ENCODE assay signal across 14 cellular contexts in genomic region chr19:1175020-1175419, GRCh38. TPM values are rescaled to one million over a fixed set of nuclear protein-coding genes. Genes with fewer than 3 reads are reported as not detected.
DNase-seq lines count a peak whose midpoint lies in the region; ATAC-seq and TF ChIP-seq lines count a peak whose summit lies in the region.
"Had no signal": no experiment of that assay in that cellular context is flagged by ENCODE, and none has a peak within 500 bp of the region (broad histone marks: within the 10 kb centered on the region; RNA-seq: fewer than 3 reads in every experiment).

No MANE protein-coding gene starts in this region.

- no TSS peak for BruUV-seq in PC-3 (replicated peaks; lab: Mats Ljungman, UMichigan)

- H3K9me2 ChIP-seq in PC-3 (replicated peaks; ENCODE audit: low read length), result no peaks in the 10 kb centered on the region

- H3K4me3 ChIP-seq in DND-41 (ENCODE audit: low read depth in 1 of 2, low read length in 2 of 2) (no peak overlapping the region), PC-3 (ENCODE audit: low read length) (no peak overlapping the region), trophoblast cell (ENCODE audit: low read depth, low read length) (no peak overlapping the region)

- H3K27me3 Mint-ChIP-seq in central memory CD8-positive, alpha-beta T cell, result peaks cover 5% of the 10 kb centered on the region

- H3K4me3 Mint-ChIP-seq in central memory CD8-positive, alpha-beta T cell, result peak overlapping the region; percentile 85

- H3K36me3 Mint-ChIP-seq in central memory CD8-positive, alpha-beta T cell (ENCODE audit: insufficient read depth), result peaks cover 20% of the 10 kb centered on the region

- no peak overlapping the region for H3K14ac ChIP-seq in trophoblast cell (ENCODE audit: low read length)

- H3K18ac ChIP-seq in trophoblast cell (ENCODE audit: low read length), result no peak overlapping the region

- peaks cover 27% of the 10 kb centered on the region for H3K4me1 Mint-ChIP-seq in central memory CD8-positive, alpha-beta T cell

- H4K12ac ChIP-seq in trophoblast cell (ENCODE audit: low read depth, low read length), result no peak overlapping the region

- peaks cover 43% of the 10 kb centered on the region for H3K79me2 ChIP-seq in DND-41 (ENCODE audit: insufficient read depth, low read length)
- peaks cover 46% of the 10 kb centered on the region for H3K79me2 ChIP-seq in PC-3 (ENCODE audit: low read length)
- H3K79me2 ChIP-seq in trophoblast cell (ENCODE audit: control insufficient read depth, insufficient read depth, low read length, poor library complexity), result peaks cover 15% of the 10 kb centered on the region

- WGBS in trophoblast cell (ENCODE audit: extremely low coverage, insufficient coverage, insufficient read length), result no CpG with 5 or more reads among the region's 6 CpGs

- no peak overlapping the region for H4K8ac ChIP-seq in trophoblast cell (ENCODE audit: low read depth, low read length)

- H3K4ac ChIP-seq in trophoblast cell (ENCODE audit: low read depth, low read length), result no peak overlapping the region

- H3K4me2 ChIP-seq in DND-41 (ENCODE audit: insufficient read depth, low read length), result no peak overlapping the region
- H3K4me2 ChIP-seq in PC-3 (ENCODE audit: low read length), result no peak overlapping the region
- no peak overlapping the region for H3K4me2 ChIP-seq in trophoblast cell (ENCODE audit: low read length)

- H2BK5ac ChIP-seq in trophoblast cell (ENCODE audit: low read depth, low read length, poor library complexity), result no peak overlapping the region

- H4K20me1 ChIP-seq in DND-41 (ENCODE audit: insufficient read depth, low read length), result peaks cover 10% of the 10 kb centered on the region
- no peaks in the 10 kb centered on the region for H4K20me1 ChIP-seq in PC-3 (ENCODE audit: low read length)

- no peaks in the 10 kb centered on the region for H3F3A ChIP-seq in PC-3 (ENCODE audit: low read length, unreplicated experiment)

- no peak overlapping the region for H3K9ac ChIP-seq in DND-41 (ENCODE audit: low read depth, low read length)
- H3K9ac ChIP-seq in PC-3 (ENCODE audit: low read length), result no peak overlapping the region
- H3K9ac ChIP-seq in trophoblast cell (ENCODE audit: low read length), result no peak overlapping the region

- peak overlapping the region; percentile 6 for H2AK5ac ChIP-seq in trophoblast cell (ENCODE audit: low read length)

- CTCF ChIA-PET in PC-3 (lab: Charles Lee), result no interaction called here

- H3K27me3 ChIP-seq in DND-41 (ENCODE audit: insufficient read depth, low read length, poor library complexity) (no peaks in the 10 kb centered on the region), PC-3 (ENCODE audit: low read length) (no peaks in the 10 kb centered on the region), trophoblast cell (ENCODE audit: insufficient read depth, low read length) (no peaks in the 10 kb centered on the region)
- H3K27me3 ChIP-seq: pancreas had no signal

- H2AFZ ChIP-seq in DND-41 (ENCODE audit: low read depth, low read length), result peak overlapping the region; percentile 50
- H2AFZ ChIP-seq in PC-3 (ENCODE audit: low read length), result no peak overlapping the region
- H2AFZ ChIP-seq in trophoblast cell (ENCODE audit: insufficient read depth, low read length, poor library complexity), result no peak overlapping the region

- H2BK120ac ChIP-seq in trophoblast cell (ENCODE audit: insufficient read depth, low read length, poor library complexity), result no peak overlapping the region

- ATAC-seq in DND-41 (ENCODE audit: insufficient read depth, low read depth) (no peak), PC-3 (no peak), GM21381 (IDR thresholded peaks at IDR 0.05; ENCODE audit: unreplicated experiment) (no peak)
- ATAC-seq in central memory CD8-positive, alpha-beta T cell (replicated peaks; ENCODE audit: extremely low read depth, poor library complexity, severe bottlenecking), result no peak
- ATAC-seq: pancreas had no signal

- intact Hi-C loops in PC-3 (cut with micrococcal nuclease), result loop anchor here (10.0 kb wide), 1 partner anchor 70 kb away; the partner anchor contains the start of gene GPX4

- H4K91ac ChIP-seq in trophoblast cell (ENCODE audit: low read depth, low read length), result peak overlapping the region; percentile 15

- no peak overlapping the region for H3K23ac ChIP-seq in trophoblast cell (ENCODE audit: low read length)

- H3K27ac ChIP-seq in DND-41 (ENCODE audit: low read length) (no peak overlapping the region), PC-3 (ENCODE audit: low read length) (peak overlapping the region; percentile 52), trophoblast cell (ENCODE audit: low read depth, low read length) (no peak overlapping the region)

- DNase-seq in DND-41 (no peak), PC-3 (no peak), trophoblast cell (no peak), cerebellum (ENCODE audit: low spot score) (no peak), SHP77 treated with DMSO at 0.1 percent for 48 hours (lab: John Stamatoyannopoulos, UW) (no peak)
- no peak for DNase-seq in central memory CD8-positive, alpha-beta T cell (ENCODE audit: low spot score in 2 of 2)
- DNase-seq: activated CD4-positive, alpha-beta T cell treated with anti-CD3 and anti-CD28 coated beads for 48 hours; amniotic stem cell; head of caudate nucleus; NCI-H1092; NCI-H510A; pancreas; stimulated activated CD4-positive, alpha-beta T cell treated with anti-CD3 and anti-CD28 coated beads, Interleukin-1b, Interleukin-23, amount 100 ng/mL, for 48 hours had no signal

- peaks cover 12% of the 10 kb centered on the region for H3K79me1 ChIP-seq in trophoblast cell (ENCODE audit: low read length)

- H3K4me1 ChIP-seq in DND-41 (ENCODE audit: insufficient read depth, low read length) (peaks cover 36% of the 10 kb centered on the region), PC-3 (ENCODE audit: insufficient read depth, low read length) (peaks cover 57% of the 10 kb centered on the region), trophoblast cell (ENCODE audit: control insufficient read depth in 1 of 2, insufficient read depth in 2 of 2, low read length in 2 of 2) (peaks cover 12% of the 10 kb centered on the region in 2 experiments)

- no peak for TF ChIP-seq CTCF in DND-41 (IDR thresholded peaks at IDR 0.05; ENCODE audit: borderline replicate concordance, extremely low read depth, low read length, poor library complexity, severe bottlenecking)
- TF ChIP-seq CTCF in PC-3 (conservative IDR thresholded peaks at IDR 0.05; ENCODE audit: low read depth, low read length), result no peak

- H3K9me3 ChIP-seq in DND-41 (ENCODE audit: insufficient read depth, low read length, severe bottlenecking) (no peaks in the 10 kb centered on the region), PC-3 (ENCODE audit: low read length) (no peaks in the 10 kb centered on the region), trophoblast cell (ENCODE audit: insufficient read depth, low read depth, low read length) (peaks cover 10% of the 10 kb centered on the region)
- H3K9me3 ChIP-seq: pancreas had no signal

- H2BK12ac ChIP-seq in trophoblast cell (ENCODE audit: low read length), result peak overlapping the region; percentile 46

- H3K27ac Mint-ChIP-seq in central memory CD8-positive, alpha-beta T cell (ENCODE audit: low read depth), result peak overlapping the region; percentile 87

- H3K9me3 Mint-ChIP-seq in central memory CD8-positive, alpha-beta T cell, result no peaks in the 10 kb centered on the region

- H3K36me3 ChIP-seq in DND-41 (ENCODE audit: insufficient read depth, low read length) (peaks cover 3% of the 10 kb centered on the region), PC-3 (ENCODE audit: low read depth, low read length) (no peaks in the 10 kb centered on the region), trophoblast cell (ENCODE audit: control insufficient read depth in 1 of 2, insufficient read depth in 2 of 2, low read length in 2 of 2) (peaks cover 0 to 6% of the 10 kb centered on the region in 2 experiments)
- H3K36me3 ChIP-seq: pancreas had no signal

- POLR2A ChIA-PET in PC-3 (lab: Charles Lee; ENCODE audit: unreplicated experiment), result no interaction called here

RNA-seq across cellular contexts. Expression of gene SBNO2, which starts 1.0 kb away (rescaled TPM):
- total RNA-seq in PC-3 (2014; rRNA removed) (62.4 and 75.0 TPM in 2 replicates), cerebellum (6.5 TPM)
- 21.2 and 22.5 TPM in 2 replicates for polyA plus RNA-seq in trophoblast cell (2013)

RNA-seq across cellular contexts. Expression of gene STK11, which starts 30.6 kb away (rescaled TPM):
- total RNA-seq in PC-3 (2014; rRNA removed) (82.4 and 93.0 TPM in 2 replicates), cerebellum (27.0 TPM)
- 32.9 and 33.1 TPM in 2 replicates for polyA plus RNA-seq in trophoblast cell (2013)
